ENCODE assay signal across 12 cellular contexts in genomic region chr12:69821441-69822204, GRCh38. TPM values are rescaled to one million over a fixed set of nuclear protein-coding genes. Genes with fewer than 3 reads are reported as not detected.
A peak's percentile ranks its signal among the peaks of the same experiment; 100 is the strongest.
DNase-seq lines count a peak whose midpoint lies in the region; ATAC-seq and TF ChIP-seq lines count a peak whose summit lies in the region.
"Had no signal": no experiment of that assay in that cellular context is flagged by ENCODE, and none has a peak within 500 bp of the region (broad histone marks: within the 10 kb centered on the region; RNA-seq: fewer than 3 reads in every experiment).

No MANE protein-coding gene starts in this region.

- H3K27me3 ChIP-seq in left lung = no peaks in the 10 kb centered on the region

- ATAC-seq in left lung (peak; percentile 31), HG03354 (IDR thresholded peaks at IDR 0.05; ENCODE audit: poor library complexity, severe bottlenecking, unreplicated experiment) (no peak), T-cell (replicated peaks in 1 of 4) (no peak)

- H3K9me3 Mint-ChIP-seq in T-cell = no peaks in the 10 kb centered on the region
- H3K9me3 Mint-ChIP-seq: activated T-cell treated with anti-CD3 and anti-CD28 coated beads, Interleukin-2, amount 50 U/mL, for 24 hours; stimulated activated naive CD8-positive, alpha-beta T cell treated with anti-CD3 and anti-CD28 coated beads, Interleukin-15, Interleukin-2, amounts not matched to agents 100 ng/mL and 50 ng/mL, for 24 hours had no signal

- CTCF ChIA-PET in T-cell (lab: Charles Lee) = no interaction called here

- H3K36me3 Mint-ChIP-seq in T-cell = peaks cover 3% of the 10 kb centered on the region

- peak overlapping the region in 1 of 2 donors; percentile 13 for H3K27ac ChIP-seq in left lung

- no peak overlapping the region for H3K4me3 Mint-ChIP-seq in T-cell
- H3K4me3 Mint-ChIP-seq: activated T-cell treated with anti-CD3 and anti-CD28 coated beads, Interleukin-2, amount 50 U/mL, for 24 hours; stimulated activated naive CD8-positive, alpha-beta T cell treated with anti-CD3 and anti-CD28 coated beads, Interleukin-15, Interleukin-2, amounts not matched to agents 100 ng/mL and 50 ng/mL, for 24 hours had no signal

- intact Hi-C loops in left lung (cut with DNase I) = no loop called here

- no peaks in the 10 kb centered on the region for H3K36me3 ChIP-seq in left lung

- no peaks in the 10 kb centered on the region for H3K4me1 Mint-ChIP-seq in T-cell

- POLR2A ChIA-PET in T-cell (lab: Charles Lee) = no interaction called here

- H3K4me3 ChIP-seq in astrocyte of the spinal cord (ENCODE audit: low read depth, low read length) (no peak overlapping the region), left lung (no peak overlapping the region)

- in situ Hi-C loops in astrocyte of the spinal cord (cut with HindIII; ENCODE audit: low sequenced_read_pairs) = no loop called here

- no peaks in the 10 kb centered on the region for H3K4me1 ChIP-seq in left lung

- DNase-seq in Ammon's horn (ENCODE audit: low spot score) = peak; percentile 41
- DNase-seq in M059J (ENCODE audit: low read depth) = peak; percentile 88
- peak; percentile 91 for DNase-seq in astrocyte of the spinal cord (ENCODE audit: low read depth, low spot score)
- DNase-seq in left lung = no peak
- no peak for DNase-seq in T-cell
- no peak for DNase-seq in ureter (ENCODE audit: low spot score)
- no peak for DNase-seq in activated naive CD4-positive, alpha-beta T cell treated with anti-CD3 and anti-CD28 coated beads, Interleukin-2, amount 50 U/mL, for 16 hours
- DNase-seq: activated T-cell treated with anti-CD3 and anti-CD28 coated beads, Interleukin-2, amount 50 U/mL, for 24 hours; DND-41; glutamatergic neuron had no signal

- no peaks in the 10 kb centered on the region for H3K9me3 ChIP-seq in left lung

- no peak for TF ChIP-seq CTCF in astrocyte of the spinal cord (IDR thresholded peaks at IDR 0.05; ENCODE audit: low read depth, low read length)
- no peak for TF ChIP-seq CTCF in left lung (IDR thresholded peaks at IDR 0.05)

- H3K27ac Mint-ChIP-seq in T-cell = no peak overlapping the region
- H3K27ac Mint-ChIP-seq: activated T-cell treated with anti-CD3 and anti-CD28 coated beads, Interleukin-2, amount 50 U/mL, for 24 hours; stimulated activated naive CD8-positive, alpha-beta T cell treated with anti-CD3 and anti-CD28 coated beads, Interleukin-15, Interleukin-2, amounts not matched to agents 100 ng/mL and 50 ng/mL, for 24 hours had no signal

- H3K27me3 Mint-ChIP-seq in T-cell = peaks cover 0 to 11% of the 10 kb centered on the region in 2 donors

RNA-seq across cellular contexts. Expression of gene MYRFL, which starts 3.4 kb away (rescaled TPM):
- total RNA-seq in M059J (2014; rRNA removed; shearing (Covaris generic)) = not detected in 2 replicates
- total RNA-seq in left lung (under 1 TPM; 0.17 to 0.58 TPM), T-cell (not detected), ureter (not detected)

Comparison
In these comparisons a context has a peak if more than half of its experiments do, and no peak if none do; other contexts are left out.
1. DNase-seq: peak in Ammon's horn (single experiment), M059J (single experiment) and astrocyte of the spinal cord (single experiment); none in left lung (0 of 2), T-cell (0 of 34), ureter (single experiment) and activated naive CD4-positive, alpha-beta T cell treated with anti-CD3 and anti-CD28 coated beads, Interleukin-2, amount 50 U/mL, for 16 hours (single experiment).